In the genomic region with DNA sequence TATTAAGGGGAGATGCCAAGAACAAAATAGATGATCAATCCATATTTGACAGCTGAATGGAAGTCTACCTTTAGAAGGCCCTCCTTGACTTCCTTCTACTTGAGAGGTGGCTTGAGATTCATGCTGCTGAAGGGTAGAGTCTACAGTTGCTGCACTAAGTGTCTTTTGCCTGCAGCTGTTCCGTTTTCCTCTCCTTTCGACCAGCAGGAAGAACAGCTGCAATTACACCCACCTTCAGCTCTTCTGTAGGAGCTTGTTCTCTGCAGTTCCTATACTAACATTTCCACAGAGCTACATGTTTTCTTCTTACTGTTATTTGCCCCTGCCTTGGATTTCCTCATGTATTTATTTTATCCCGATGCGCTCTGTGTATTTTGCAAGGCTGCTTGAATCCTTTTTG, we compare ENCODE assay signal across 26 cellular contexts.
DNase-seq lines count a peak whose midpoint lies in the region; TF ChIP-seq lines count a peak whose summit lies in the region.
"Had no signal": no experiment of that assay in that cellular context is flagged by ENCODE, and none has a peak within 500 bp of the region (broad histone marks: within the 10 kb centered on the region; RNA-seq: fewer than 3 reads in every experiment).

No MANE protein-coding gene starts in this region.

- intact Hi-C loops in activated CD4-positive, alpha-beta T cell treated with anti-CD3 and anti-CD28 coated beads, Interleukin-2, amount 10 ng/mL, durations not matched to agents 24 days and 14 days (cut with micrococcal nuclease) = no loop called here
- intact Hi-C loops in lower leg skin (cut with DNase I; ENCODE audit: low total_unique reads) = no loop called here

- H3K27ac Mint-ChIP-seq in activated CD4-positive, alpha-beta T cell treated with anti-CD3 and anti-CD28 coated beads, Interleukin-2, amount 10 ng/mL, durations not matched to agents 24 days and 14 days = no peak overlapping the region
- H3K27ac Mint-ChIP-seq: CD14-positive monocyte; CD4-positive, alpha-beta memory T cell; CD4-positive, CD25-positive, alpha-beta regulatory T cell; CD8-positive, alpha-beta memory T cell had no signal

- H3K4me1 ChIP-seq in SJCRH30 = peaks cover 6% of the 10 kb centered on the region
- H3K4me1 ChIP-seq: A549, BE2C had no signal

- H3K4me1 Mint-ChIP-seq in activated CD4-positive, alpha-beta T cell treated with anti-CD3 and anti-CD28 coated beads, Interleukin-2, amount 10 ng/mL, durations not matched to agents 24 days and 14 days = no peaks in the 10 kb centered on the region
- H3K4me1 Mint-ChIP-seq: CD14-positive monocyte; CD4-positive, alpha-beta memory T cell; CD4-positive, CD25-positive, alpha-beta regulatory T cell; CD8-positive, alpha-beta memory T cell had no signal

- H3K27me3 Mint-ChIP-seq in activated CD4-positive, alpha-beta T cell treated with anti-CD3 and anti-CD28 coated beads, Interleukin-2, amount 10 ng/mL, durations not matched to agents 24 days and 14 days = no peaks in the 10 kb centered on the region
- H3K27me3 Mint-ChIP-seq: CD4-positive, alpha-beta memory T cell; CD4-positive, CD25-positive, alpha-beta regulatory T cell; CD8-positive, alpha-beta memory T cell had no signal

- H3K27ac ChIP-seq in SJCRH30 (no peak overlapping the region), caudate nucleus (ENCODE audit: low read depth, low read length) (no peak overlapping the region)
- H3K27ac ChIP-seq: 22Rv1, A549, BLaER1 had no signal

- H3K9me3 ChIP-seq in SJCRH30 (replicated peaks) = no peaks in the 10 kb centered on the region
- H3K9me3 ChIP-seq: A549, BE2C had no signal

- no peaks in the 10 kb centered on the region for H3K27me3 ChIP-seq in SJCRH30
- H3K27me3 ChIP-seq: BE2C, BLaER1 had no signal

- WGBS in lower leg skin, 2 donors = 83 to 85% methylated on average over 4 of the region's 4 CpGs

- H3K4me3 Mint-ChIP-seq in activated CD4-positive, alpha-beta T cell treated with anti-CD3 and anti-CD28 coated beads, Interleukin-2, amount 10 ng/mL, durations not matched to agents 24 days and 14 days = no peak overlapping the region
- H3K4me3 Mint-ChIP-seq: CD14-positive monocyte; CD4-positive, alpha-beta memory T cell; CD4-positive, CD25-positive, alpha-beta regulatory T cell; CD8-positive, alpha-beta memory T cell had no signal

- no peaks in the 10 kb centered on the region for H3K9me3 Mint-ChIP-seq in activated CD4-positive, alpha-beta T cell treated with anti-CD3 and anti-CD28 coated beads, Interleukin-2, amount 10 ng/mL, durations not matched to agents 24 days and 14 days

- no peak for TF ChIP-seq CTCF in lower leg skin (IDR thresholded peaks at IDR 0.05)

- no peak for TF ChIP-seq POLR2A in lower leg skin (IDR thresholded peaks at IDR 0.05)

- H3K4me3 ChIP-seq in SJCRH30 (no peak overlapping the region), skeletal muscle cell (ENCODE audit: low read depth, low read length) (no peak overlapping the region), lower leg skin (ENCODE audit: low read depth, poor library complexity, severe bottlenecking) (no peak overlapping the region)
- H3K4me3 ChIP-seq: A549, BLaER1, GM12878 had no signal

- DNase-seq in activated CD4-positive, alpha-beta T cell treated with anti-CD3 and anti-CD28 coated beads, Interleukin-2, amount 10 ng/mL, durations not matched to agents 24 days and 14 days = peak; percentile 13
- DNase-seq in activated CD4-positive, alpha-beta T cell treated with anti-CD3 and anti-CD28 coated beads for 4 hours = no peak
- peak; percentile 28 to 65 for DNase-seq in SJCRH30
- peak; percentile 8 for DNase-seq in skeletal muscle cell (ENCODE audit: low read depth)
- DNase-seq in lower leg skin (ENCODE audit: low spot score in 2 of 2) = no peak
- DNase-seq in NOMO-1 (lab: John Stamatoyannopoulos, UW; ENCODE audit: unreplicated experiment in 2 of 2) = no peak
- DNase-seq in caudate nucleus (lab: John Stamatoyannopoulos, UW) = no peak
- DNase-seq: AML-193; BE2C; C1 segment of cervical spinal cord; CD4-positive, alpha-beta memory T cell; CD4-positive, CD25-positive, alpha-beta regulatory T cell; CD8-positive, alpha-beta memory T cell; COR-L47; DMS 273 treated with DMSO at 0.1 percent for 48 hours; DMS153; DMS53; DMS79; DND-41; EL; GDM1 had no signal

- no peaks in the 10 kb centered on the region for H3K36me3 Mint-ChIP-seq in activated CD4-positive, alpha-beta T cell treated with anti-CD3 and anti-CD28 coated beads, Interleukin-2, amount 10 ng/mL, durations not matched to agents 24 days and 14 days (ENCODE audit: low read depth)
- H3K36me3 Mint-ChIP-seq: CD14-positive monocyte; CD4-positive, alpha-beta memory T cell; CD4-positive, CD25-positive, alpha-beta regulatory T cell; CD8-positive, alpha-beta memory T cell had no signal

- H3K36me3 ChIP-seq in SJCRH30 = no peaks in the 10 kb centered on the region
- H3K36me3 ChIP-seq: BE2C, BLaER1 had no signal

Comparison
In these comparisons a context has a peak if more than half of its experiments do, and no peak if none do; other contexts are left out.
1. DNase-seq: peak in activated CD4-positive, alpha-beta T cell treated with anti-CD3 and anti-CD28 coated beads, Interleukin-2, amount 10 ng/mL, durations not matched to agents 24 days and 14 days (single experiment), SJCRH30 (2 of 2) and skeletal muscle cell (single experiment); none in activated CD4-positive, alpha-beta T cell treated with anti-CD3 and anti-CD28 coated beads for 4 hours (0 of 2), lower leg skin (0 of 2), NOMO-1 (0 of 2) and caudate nucleus (0 of 61).